ENCODE assay signal across 9 cellular contexts in the genomic region with DNA sequence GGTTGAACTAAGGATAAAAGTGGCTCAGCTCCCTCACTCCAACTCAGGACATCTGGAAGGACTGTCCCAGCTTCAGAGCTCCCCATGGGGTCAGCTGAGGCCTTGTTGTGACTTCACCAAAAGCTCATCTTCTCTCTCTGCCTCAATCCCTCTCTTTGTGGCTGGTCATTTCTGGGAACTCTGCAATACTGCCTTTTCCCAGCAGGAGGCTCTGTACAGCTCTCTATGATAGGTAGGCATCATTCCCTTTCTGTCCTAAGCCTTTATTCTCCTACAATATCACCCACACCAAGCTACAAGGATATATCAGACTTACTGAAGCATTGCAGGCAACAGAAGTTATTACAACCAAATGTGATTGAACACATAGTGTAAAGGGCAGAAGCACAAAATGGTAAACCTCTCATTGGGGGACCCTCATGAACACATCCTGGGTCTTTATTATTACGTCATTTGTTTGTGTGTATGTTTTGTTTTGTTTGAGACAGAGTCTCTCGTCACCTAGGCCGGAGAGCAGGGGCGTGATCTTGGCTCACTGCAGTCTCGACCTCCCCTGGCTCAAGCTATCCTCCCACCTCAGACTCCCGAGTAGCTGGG. TPM values are rescaled to one million over a fixed set of nuclear protein-coding genes. Genes with fewer than 3 reads are reported as not detected.
DNase-seq lines count a peak whose midpoint lies in the region; ATAC-seq and TF ChIP-seq lines count a peak whose summit lies in the region.
"Had no signal": no experiment of that assay in that cellular context is flagged by ENCODE, and none has a peak within 500 bp of the region (broad histone marks: within the 10 kb centered on the region; RNA-seq: fewer than 3 reads in every experiment).

No MANE protein-coding gene starts in this region.

- H3K9me2 ChIP-seq in PC-3 (replicated peaks; ENCODE audit: low read length) = no peaks in the 10 kb centered on the region

- TF ChIP-seq CTCF in MCF 10A (IDR thresholded peaks at IDR 0.05; ENCODE audit: unreplicated experiment) (peak; percentile 46), breast epithelium (IDR thresholded peaks at IDR 0.05) (peak in 1 of 3 donors; percentile 21), HFF-Myc (IDR thresholded peaks at IDR 0.05; ENCODE audit: low read depth, low read length, missing control alignments) (peak; percentile 58), PC-3 (conservative IDR thresholded peaks at IDR 0.05; ENCODE audit: low read depth, low read length) (peak; percentile 80), thyroid gland (IDR thresholded peaks at IDR 0.05) (peak in 3 of 6 experiments; percentile 13 to 38 (median 26))

- no peak overlapping the region for H2AFZ ChIP-seq in PC-3 (ENCODE audit: low read length)

- no peaks in the 10 kb centered on the region for H3K27me3 Mint-ChIP-seq in MCF 10A (ENCODE audit: insufficient read depth, unreplicated experiment)
- H3K27me3 Mint-ChIP-seq: brain had no signal

- DNase-seq in MCF 10A (ENCODE audit: unreplicated experiment) (peak; percentile 49), breast epithelium (ENCODE audit: low spot score in 2 of 2) (no peak), HFF-Myc (ENCODE audit: extremely low read depth, low read depth) (peak; percentile 7), PC-3 (peak; percentile 77), glomerular endothelial cell (ENCODE audit: extremely low read depth, low read depth, low spot score) (peak; percentile 10), SW 1271 (lab: John Stamatoyannopoulos, UW) (no peak), NCI-H1436 (lab: John Stamatoyannopoulos, UW) (no peak), thyroid gland (no peak)

- BruUV-seq in MCF 10A (replicated peaks; lab: Mats Ljungman, UMichigan) (no TSS peak), PC-3 (replicated peaks; lab: Mats Ljungman, UMichigan) (no TSS peak)

- H3K9ac ChIP-seq in PC-3 (ENCODE audit: low read length) = no peak overlapping the region

- no peak overlapping the region for H3K4me3 Mint-ChIP-seq in MCF 10A (ENCODE audit: unreplicated experiment)
- H3K4me3 Mint-ChIP-seq: brain had no signal

- TF ChIP-seq POLR2A in breast epithelium (IDR thresholded peaks at IDR 0.05) (no peak), thyroid gland (IDR thresholded peaks at IDR 0.05) (no peak)

- CTCF ChIA-PET in MCF 10A (lab: Yijun Ruan, JAX) = interaction anchor here (0.5 to 1.0 kb wide), 6 partner anchors 12 to 1357 kb away, joined by 3 to 7 read pairs (median 3); no protein-coding TSS in a partner anchor
- CTCF ChIA-PET in PC-3 (lab: Charles Lee) = interaction anchor here (0.6 to 1.3 kb wide), 3 partner anchors 51 to 507 kb away, joined by 3 to 8 read pairs (median 3); no protein-coding TSS in a partner anchor

- WGBS in thyroid gland, 2 donors = 96% methylated on average over 6 of the region's 6 CpGs

- no peaks in the 10 kb centered on the region for H3K79me2 ChIP-seq in PC-3 (ENCODE audit: low read length)

- no peaks in the 10 kb centered on the region for H3K4me1 Mint-ChIP-seq in MCF 10A (ENCODE audit: insufficient read depth, unreplicated experiment)
- H3K4me1 Mint-ChIP-seq: brain had no signal

- H3K9me3 ChIP-seq in breast epithelium = no peaks in the 10 kb centered on the region
- no peaks in the 10 kb centered on the region for H3K9me3 ChIP-seq in PC-3 (ENCODE audit: low read length)
- H3K9me3 ChIP-seq in thyroid gland = no peaks in the 10 kb centered on the region

- no peak overlapping the region for H3K27ac Mint-ChIP-seq in MCF 10A (ENCODE audit: low read depth, unreplicated experiment)
- H3K27ac Mint-ChIP-seq: brain had no signal

- ATAC-seq in PC-3 = peak; percentile 61

- no peaks in the 10 kb centered on the region for H3F3A ChIP-seq in PC-3 (ENCODE audit: low read length, unreplicated experiment)

- H3K9me3 Mint-ChIP-seq in MCF 10A (ENCODE audit: unreplicated experiment) = no peaks in the 10 kb centered on the region
- H3K9me3 Mint-ChIP-seq: brain had no signal

- intact Hi-C loops in MCF 10A (cut with micrococcal nuclease) (loop anchor here (2.0 kb wide), 1 partner anchor 280 kb away; no protein-coding TSS in a partner anchor), breast epithelium (cut with DNase I; ENCODE audit: low total_unique reads) (no loop called here), PC-3 (cut with micrococcal nuclease) (loop anchor here (1.0 kb wide), 1 partner anchor 281 kb away; no protein-coding TSS in a partner anchor), thyroid gland (cut with DNase I) (no loop called here)

- POLR2A ChIA-PET in MCF 10A (lab: Yijun Ruan, JAX) = no interaction called here
- POLR2A ChIA-PET in PC-3 (lab: Charles Lee; ENCODE audit: unreplicated experiment) = no interaction called here

- H3K27me3 ChIP-seq in breast epithelium (no peaks in the 10 kb centered on the region), PC-3 (ENCODE audit: low read length) (no peaks in the 10 kb centered on the region), thyroid gland (no peaks in the 10 kb centered on the region)

- H3K36me3 Mint-ChIP-seq in MCF 10A (ENCODE audit: insufficient read depth, unreplicated experiment) = no peaks in the 10 kb centered on the region
- H3K36me3 Mint-ChIP-seq: brain had no signal

- H3K4me1 ChIP-seq in breast epithelium = no peaks in the 10 kb centered on the region
- no peaks in the 10 kb centered on the region for H3K4me1 ChIP-seq in PC-3 (ENCODE audit: insufficient read depth, low read length)
- no peaks in the 10 kb centered on the region for H3K4me1 ChIP-seq in thyroid gland

- H3K4me2 ChIP-seq in PC-3 (ENCODE audit: low read length) = no peak overlapping the region

- H4K20me1 ChIP-seq in PC-3 (ENCODE audit: low read length) = no peaks in the 10 kb centered on the region

- H3K36me3 ChIP-seq in breast epithelium (no peaks in the 10 kb centered on the region), PC-3 (ENCODE audit: low read depth, low read length) (no peaks in the 10 kb centered on the region), thyroid gland (no peaks in the 10 kb centered on the region)

- H3K4me3 ChIP-seq in breast epithelium (no peak overlapping the region), HFF-Myc (replicated peaks; ENCODE audit: low read depth, low read length) (no peak overlapping the region), PC-3 (ENCODE audit: low read length) (no peak overlapping the region), thyroid gland (replicated peaks in 1 of 3) (no peak overlapping the region)

- H3K27ac ChIP-seq in breast epithelium (no peak overlapping the region), PC-3 (ENCODE audit: low read length) (no peak overlapping the region), thyroid gland (no peak overlapping the region)

RNA-seq across cellular contexts. Expression of gene PRPS1L1, which starts 36.7 kb away (rescaled TPM):
- not detected in 2 replicates for total RNA-seq in MCF 10A (2022)
- total RNA-seq in breast epithelium = not detected
- total RNA-seq in PC-3 (2014; rRNA removed) = not detected in 2 replicates
- not detected in 2 replicates for total RNA-seq in glomerular endothelial cell
- not detected for total RNA-seq in thyroid gland

Comparison
In these comparisons a context has a peak if more than half of its experiments do, and no peak if none do; other contexts are left out.
1. DNase-seq: peak in MCF 10A (single experiment), HFF-Myc (single experiment), PC-3 (single experiment) and glomerular endothelial cell (single experiment); none in breast epithelium (0 of 2), SW 1271 (0 of 2), NCI-H1436 (single experiment) and thyroid gland (0 of 2).
2. intact Hi-C loops: an anchor here in MCF 10A (2.0 kb wide) and PC-3 (1.0 kb wide); none called in breast epithelium and thyroid gland.